In genomic region chr3:99878005-99878404, GRCh38 we compare ENCODE assay signal across 7 cellular contexts.
DNase-seq lines count a peak whose midpoint lies in the region; ATAC-seq and TF ChIP-seq lines count a peak whose summit lies in the region.

No MANE protein-coding gene starts in this region.

- TF ChIP-seq POLR2A in stomach (IDR thresholded peaks at IDR 0.05), result no peak

- TF ChIP-seq EP300 in stomach (IDR thresholded peaks at IDR 0.05), result no peak

- no peak for TF ChIP-seq CTCF in endothelial cell (IDR thresholded peaks at IDR 0.05; ENCODE audit: unreplicated experiment)
- TF ChIP-seq CTCF in stomach (IDR thresholded peaks at IDR 0.05), result no peak
- TF ChIP-seq CTCF in endodermal cell (conservative IDR thresholded peaks at IDR 0.05), result no peak

- H3K4me1 ChIP-seq in stomach, result peaks cover 2 to 50% (median 23%) of the 10 kb centered on the region in 4 donors
- peaks cover 10% of the 10 kb centered on the region for H3K4me1 ChIP-seq in HAP-1
- H3K4me1 ChIP-seq in endodermal cell (ENCODE audit: control insufficient read depth, insufficient read depth, low read length), result no peaks in the 10 kb centered on the region

- H3K27me3 ChIP-seq in stomach (no peaks in the 10 kb centered on the region), HAP-1 (ENCODE audit: low read depth) (no peaks in the 10 kb centered on the region), endodermal cell (ENCODE audit: control insufficient read depth, insufficient read depth, low read length, poor library complexity, severe bottlenecking) (no peaks in the 10 kb centered on the region)

- H3K9me3 Mint-ChIP-seq in endothelial cell (ENCODE audit: unreplicated experiment), result no peaks in the 10 kb centered on the region
- H3K9me3 Mint-ChIP-seq in endodermal cell, result no peaks in the 10 kb centered on the region

- H3K27me3 Mint-ChIP-seq in endothelial cell (ENCODE audit: unreplicated experiment) (no peaks in the 10 kb centered on the region), endodermal cell (ENCODE audit: insufficient read depth) (peaks cover 43% of the 10 kb centered on the region)

- ATAC-seq in GM19452 (IDR thresholded peaks at IDR 0.05; ENCODE audit: unreplicated experiment), result peak; percentile 58
- ATAC-seq in HG03457 (IDR thresholded peaks at IDR 0.05; ENCODE audit: unreplicated experiment), result peak; percentile 54

- no peaks in the 10 kb centered on the region for H3K36me3 ChIP-seq in stomach
- no peaks in the 10 kb centered on the region for H3K36me3 ChIP-seq in HAP-1 (replicated peaks)
- H3K36me3 ChIP-seq in endodermal cell (ENCODE audit: control insufficient read depth, insufficient read depth, low read length), result no peaks in the 10 kb centered on the region

- in situ Hi-C loops in HAP-1 (cut with MboI; ENCODE audit: low sequenced_read_pairs), result no loop called here

- intact Hi-C loops in stomach (cut with DNase I; ENCODE audit: low total_unique reads), result no loop called here

- WGBS in stomach, 5 donors, result 92 to 100% (median 98%) methylated on average over 1 of the region's 1 CpG
- WGBS in endodermal cell (ENCODE audit: insufficient coverage in 1 of 2, insufficient read length in 1 of 2), 2 experiments, result 100% methylated on average over 1 of the region's 1 CpG; no CpG with 5 or more reads in 1 of the 2 experiments

- DNase-seq in endothelial cell (ENCODE audit: low spot score) (no peak), stomach (no peak), HAP-1 (ENCODE audit: low spot score in 2 of 2) (no peak), NCI-H1694 (lab: John Stamatoyannopoulos, UW) (no peak), endodermal cell (no peak)

- no peak overlapping the region for H3K4me3 ChIP-seq in stomach
- no peak overlapping the region for H3K4me3 ChIP-seq in HAP-1
- no peak overlapping the region for H3K4me3 ChIP-seq in endodermal cell (ENCODE audit: low read length)

- peak overlapping the region in 4 of 5 donors; percentile 89 to 96 (median 92) for H3K27ac ChIP-seq in stomach
- no peak overlapping the region for H3K27ac ChIP-seq in endodermal cell (ENCODE audit: low read depth, low read length)

- H3K36me3 Mint-ChIP-seq in endothelial cell (ENCODE audit: low read depth, unreplicated experiment) (no peaks in the 10 kb centered on the region), endodermal cell (ENCODE audit: low read depth) (no peaks in the 10 kb centered on the region)

- peaks cover 42% of the 10 kb centered on the region for H3K4me1 Mint-ChIP-seq in endothelial cell (ENCODE audit: unreplicated experiment)
- H3K4me1 Mint-ChIP-seq in endodermal cell, result peaks cover 16% of the 10 kb centered on the region

- no peak overlapping the region for H3K9ac ChIP-seq in endodermal cell (ENCODE audit: extremely low read depth, low read length, poor library complexity, severe bottlenecking)

- H3K4me3 Mint-ChIP-seq in endothelial cell (ENCODE audit: unreplicated experiment), result no peak overlapping the region
- H3K4me3 Mint-ChIP-seq in endodermal cell, result no peak overlapping the region

- peak overlapping the region; percentile 16 for H3K27ac Mint-ChIP-seq in endothelial cell (ENCODE audit: unreplicated experiment)
- H3K27ac Mint-ChIP-seq in endodermal cell, result no peak overlapping the region

- H3K9me3 ChIP-seq in stomach (no peaks in the 10 kb centered on the region), HAP-1 (no peaks in the 10 kb centered on the region), endodermal cell (ENCODE audit: control insufficient read depth, low read length) (no peaks in the 10 kb centered on the region)
